17 cellular contexts compared by ENCODE assay signal in genomic region chr3:150653110-150653561, GRCh38. TPM values are rescaled to one million over a fixed set of nuclear protein-coding genes. Genes with fewer than 3 reads are reported as not detected.
DNase-seq lines count a peak whose midpoint lies in the region; ATAC-seq and TF ChIP-seq lines count a peak whose summit lies in the region.
"Had no signal": no experiment of that assay in that cellular context is flagged by ENCODE, and none has a peak within 500 bp of the region (broad histone marks: within the 10 kb centered on the region; RNA-seq: fewer than 3 reads in every experiment).

No MANE protein-coding gene starts in this region.

- H3K4me3 ChIP-seq in GM12864 (ENCODE audit: low read depth, low read length) = no peak overlapping the region
- H3K4me3 ChIP-seq: ascending aorta, prostate gland, vagina had no signal

- peak; percentile 42 for DNase-seq in GM12864 (ENCODE audit: low read depth)
- no peak for DNase-seq in Right ventricle myocardium inferior (ENCODE audit: missing footprints)
- DNase-seq in T-helper 1 cell = no peak
- DNase-seq in A172 (ENCODE audit: low spot score) = no peak
- no peak for DNase-seq in ureter (ENCODE audit: low spot score)
- DNase-seq: activated T-cell treated with anti-CD3 and anti-CD28 coated beads, Interleukin-2, amount 50 U/mL, for 4 hours; foreskin fibroblast; islet precursor cell; stimulated activated CD4-positive, alpha-beta T cell treated with anti-CD3 and anti-CD28 coated beads, Interleukin-1b, Interleukin-23, amount 100 ng/mL, for 48 hours had no signal

- no peak for TF ChIP-seq CTCF in GM12864 (IDR thresholded peaks at IDR 0.05; ENCODE audit: low read depth, low read length, missing control alignments)

- intact Hi-C loops in Right ventricle myocardium inferior (cut with DNase I) = no loop called here

- ATAC-seq in GM19351 (IDR thresholded peaks at IDR 0.05; ENCODE audit: unreplicated experiment) (peak; percentile 69), HG02798 (IDR thresholded peaks at IDR 0.05; ENCODE audit: poor library complexity, unreplicated experiment) (peak; percentile 67), HG03460 (IDR thresholded peaks at IDR 0.05; ENCODE audit: unreplicated experiment) (peak; percentile 66), Right ventricle myocardium inferior (no peak)
- ATAC-seq: activated T-cell treated with anti-CD3 and anti-CD28 coated beads, Interleukin-2, amount 50 U/mL, for 4 hours had no signal

RNA-seq across cellular contexts. Expression of gene SELENOT, which starts 50.0 kb away (rescaled TPM):
- total RNA-seq in Right ventricle myocardium inferior (69.3 TPM), ureter (110 TPM)
- total RNA-seq in A172 (2014; rRNA removed; shearing (Covaris generic)) = 171 and 237 TPM in 2 replicates

RNA-seq across cellular contexts. Expression of gene ERICH6, which starts 50.6 kb away (rescaled TPM):
- total RNA-seq in Right ventricle myocardium inferior (not detected), ureter (0.36 TPM)
- total RNA-seq in A172 (2014; rRNA removed; shearing (Covaris generic)) = not detected in 2 replicates
- total RNA-seq: activated T-cell treated with anti-CD3 and anti-CD28 coated beads, Interleukin-2, amount 50 U/mL, for 4 hours; ascending aorta; M059J; T-helper 1 cell treated with Interleukin-12 subunit alpha and Interleukin-12 subunit beta and Interleukin-4 antibody, amounts not matched to agents 30 ng/mL and 1 ng/mL, for 36 hours; vagina had no signal
